In genomic region chr4:122117743-122118142, GRCh38 we compare ENCODE assay signal across 11 cellular contexts. TPM values are rescaled to one million over a fixed set of nuclear protein-coding genes. Genes with fewer than 3 reads are reported as not detected.
A peak's percentile ranks its signal among the peaks of the same experiment; 100 is the strongest.
DNase-seq lines count a peak whose midpoint lies in the region; ATAC-seq, FAIRE-seq and TF ChIP-seq lines count a peak whose summit lies in the region.
"Had no signal": no experiment of that assay in that cellular context is flagged by ENCODE, and none has a peak within 500 bp of the region (broad histone marks: within the 10 kb centered on the region; RNA-seq: fewer than 3 reads in every experiment).

No MANE protein-coding gene starts in this region.

- no peak overlapping the region for H3K9ac ChIP-seq in K562 (ENCODE audit: insufficient read depth in 1 of 2, low read depth in 2 of 2, low read length in 2 of 2)

- H3K4me2 ChIP-seq in K562 (ENCODE audit: insufficient read depth, low read length): peak overlapping the region; percentile 34; the same call in 1 of the 2 replicates

- H3K4me1 Mint-ChIP-seq in activated CD8-positive, alpha-beta memory T cell treated with anti-CD3 and anti-CD28 coated beads, Interleukin-2, amount 10 ng/mL, durations not matched to agents 7 days and 5 days: peaks cover 21% of the 10 kb centered on the region
- peaks cover 26 to 29% of the 10 kb centered on the region in 2 donors for H3K4me1 Mint-ChIP-seq in natural killer cell

- intact Hi-C loops in K562 (cut with micrococcal nuclease): no loop called here
- intact Hi-C loops in natural killer cell (cut with micrococcal nuclease): no loop called here
- intact Hi-C loops in lower leg skin (cut with DNase I; ENCODE audit: low total_unique reads): no loop called here

- no peaks in the 10 kb centered on the region for H3K9me1 ChIP-seq in K562 (ENCODE audit: control insufficient read depth, insufficient read depth, low read length)

- H3K9me3 ChIP-seq in MG63 (no peaks in the 10 kb centered on the region), K562 (replicated peaks; ENCODE audit: control insufficient read depth, insufficient read depth, low read depth, low read length) (no peaks in the 10 kb centered on the region)

- CTCF ChIA-PET in activated CD8-positive, alpha-beta memory T cell treated with anti-CD3 and anti-CD28 coated beads, Interleukin-2, amount 10 ng/mL, durations not matched to agents 7 days and 5 days (lab: Charles Lee): interaction anchor here (1.1 kb wide), 1 partner anchor 37 kb away, joined by 4 read pairs; no protein-coding TSS in a partner anchor
- CTCF ChIA-PET in K562 (lab: Yijun Ruan, JAX; ENCODE audit: low intra/inter-chr PET ratio): no interaction called here

- peaks cover 9% of the 10 kb centered on the region for H3K9me3 Mint-ChIP-seq in activated CD8-positive, alpha-beta memory T cell treated with anti-CD3 and anti-CD28 coated beads, Interleukin-2, amount 10 ng/mL, durations not matched to agents 7 days and 5 days (ENCODE audit: low read depth)
- peaks cover 0 to 6% of the 10 kb centered on the region in 2 donors for H3K9me3 Mint-ChIP-seq in natural killer cell

- no peaks in the 10 kb centered on the region for H3K27me3 Mint-ChIP-seq in activated CD8-positive, alpha-beta memory T cell treated with anti-CD3 and anti-CD28 coated beads, Interleukin-2, amount 10 ng/mL, durations not matched to agents 7 days and 5 days
- H3K27me3 Mint-ChIP-seq in natural killer cell (ENCODE audit: low read depth in 2 of 2): no peaks in the 10 kb centered on the region

- peaks cover 7% of the 10 kb centered on the region for H3K36me3 Mint-ChIP-seq in activated CD8-positive, alpha-beta memory T cell treated with anti-CD3 and anti-CD28 coated beads, Interleukin-2, amount 10 ng/mL, durations not matched to agents 7 days and 5 days
- H3K36me3 Mint-ChIP-seq in natural killer cell: no peaks in the 10 kb centered on the region

- no peak overlapping the region for H3K4me3 Mint-ChIP-seq in activated CD8-positive, alpha-beta memory T cell treated with anti-CD3 and anti-CD28 coated beads, Interleukin-2, amount 10 ng/mL, durations not matched to agents 7 days and 5 days
- peak overlapping the region; percentile 77 for H3K4me3 Mint-ChIP-seq in natural killer cell

- POLR2A ChIA-PET in K562 (lab: Yijun Ruan, JAX): interaction anchor here (0.9 kb wide), 1 partner anchor 14 kb away, joined by 3 read pairs; no protein-coding TSS in a partner anchor

- H3K79me2 ChIP-seq in K562 (ENCODE audit: control insufficient read depth, insufficient read depth, low read length): no peaks in the 10 kb centered on the region

- DNase-seq in activated CD8-positive, alpha-beta memory T cell treated with anti-CD3 and anti-CD28 coated beads, Interleukin-2, amount 10 ng/mL, durations not matched to agents 7 days and 5 days: peak; percentile 54
- DNase-seq in activated CD8-positive, alpha-beta memory T cell treated with anti-CD3 and anti-CD28 coated beads, Interleukin-2, amount 50 U/mL, for 48 hours: no peak
- DNase-seq in MG63 (peak; percentile 69), K562 (ENCODE audit: extremely low read depth in 1 of 4, low spot score in 3 of 4) (peak in 2 of 4 experiments; percentile 19 to 39), natural killer cell (no peak), SHP77 (lab: John Stamatoyannopoulos, UW) (no peak), lower leg skin (ENCODE audit: low spot score in 2 of 2) (no peak)
- DNase-seq in NK-92 treated with Interleukin-12 subunit alpha and Interleukin-12 subunit beta, amount 100 ng/mL, for 24 hours (lab: John Stamatoyannopoulos, UW): no peak
- DNase-seq: DMS79 treated with DMSO at 0.1 percent for 48 hours, dorsolateral prefrontal cortex, RPMI8226 had no signal

- TF ChIP-seq POLR2A in K562 (conservative IDR thresholded peaks at IDR 0.05) (no peak), lower leg skin (IDR thresholded peaks at IDR 0.05) (no peak)

- H3K4me3 ChIP-seq in MG63: no peak overlapping the region
- H3K4me3 ChIP-seq in K562: no peak overlapping the region
- no peak overlapping the region for H3K4me3 ChIP-seq in lower leg skin (ENCODE audit: low read depth, poor library complexity, severe bottlenecking)
- H3K4me3 ChIP-seq: dorsolateral prefrontal cortex had no signal

- no peaks in the 10 kb centered on the region for H4K20me1 ChIP-seq in K562 (replicated peaks; ENCODE audit: control insufficient read depth, insufficient read depth, low read length)

- no peak for TF ChIP-seq CTCF in K562 (IDR thresholded peaks at IDR 0.05 in 2 of 3, conservative IDR thresholded peaks at IDR 0.05 in 1 of 3; ENCODE audit: insufficient read depth in 2 of 3, low read depth in 1 of 3, low read length in 3 of 3)
- TF ChIP-seq CTCF in natural killer cell (IDR thresholded peaks at IDR 0.05): no peak
- TF ChIP-seq CTCF in lower leg skin (IDR thresholded peaks at IDR 0.05): no peak

- BruUV-seq in K562 (replicated peaks; lab: Mats Ljungman, UMichigan): no TSS peak

- ATAC-seq in activated CD8-positive, alpha-beta memory T cell treated with anti-CD3 and anti-CD28 coated beads, Interleukin-2, amount 10 ng/mL, durations not matched to agents 7 days and 5 days: peak; percentile 76
- peak; percentile 86 for ATAC-seq in K562
- peak; percentile 81 to 93 (median 87) for ATAC-seq in natural killer cell

- H3K27me3 ChIP-seq in MG63 (no peaks in the 10 kb centered on the region), K562 (ENCODE audit: control insufficient read depth in 2 of 2, insufficient read depth in 2 of 2, low read length in 2 of 2) (no peaks in the 10 kb centered on the region)
- H3K27me3 ChIP-seq: dorsolateral prefrontal cortex had no signal

- H2AFZ ChIP-seq in K562 (ENCODE audit: low read depth, low read length): no peak overlapping the region

- peak; percentile 23 for FAIRE-seq in K562 (lab: Jason Lieb, UNC)

- TF ChIP-seq RAD21 in K562 (CRISPR knock-in tag; conservative IDR thresholded peaks at IDR 0.05 in 1 of 2, IDR thresholded peaks at IDR 0.05 in 1 of 2): no peak

- H3K27ac Mint-ChIP-seq in activated CD8-positive, alpha-beta memory T cell treated with anti-CD3 and anti-CD28 coated beads, Interleukin-2, amount 10 ng/mL, durations not matched to agents 7 days and 5 days: no peak overlapping the region
- H3K27ac Mint-ChIP-seq in natural killer cell: peak overlapping the region; percentile 39 to 68

- in situ Hi-C loops in K562 (cut with MboI): no loop called here

- H3K36me3 ChIP-seq in MG63 (no peaks in the 10 kb centered on the region), K562 (ENCODE audit: control insufficient read depth, insufficient read depth, low read length) (no peaks in the 10 kb centered on the region)

- TF ChIP-seq EP300 in K562 (IDR thresholded peaks at IDR 0.05; ENCODE audit: low read length): no peak

- 18% methylated on average over 1 of the region's 1 CpG for WGBS in K562 (ENCODE audit: insufficient coverage, low coverage, missing lambda C conversion rate)
- 58 to 72% methylated on average over 1 of the region's 1 CpG for WGBS in lower leg skin, 2 donors

- H3K4me1 ChIP-seq in K562 (replicated peaks in 1 of 2; ENCODE audit: control insufficient read depth in 2 of 2, insufficient read depth in 2 of 2, low read length in 2 of 2): peaks cover 0 to 29% of the 10 kb centered on the region in 2 experiments; a peak in 3 of 5 replicates

- H3K27ac ChIP-seq in K562 (ENCODE audit: extremely low read depth, low read depth, low read length): no peak overlapping the region
- H3K27ac ChIP-seq: dorsolateral prefrontal cortex had no signal

TF ChIP-seq in K562, 482 proteins besides CTCF, POLR2A, EP300 and RAD21 (continues in another document):
- TF ChIP-seq ZNF507 (tag; conservative IDR thresholded peaks at IDR 0.05): no peak
- TF ChIP-seq ARID3B (CRISPR knock-in tag; IDR thresholded peaks at IDR 0.05; ENCODE audit: borderline replicate concordance): no peak

RNA-seq across cellular contexts. Expression of gene BLTP1, which starts 34.4 kb away (rescaled TPM):
- 10 to 100 TPM; 30.1 to 47.5 TPM for total RNA-seq in activated CD8-positive, alpha-beta memory T cell treated with anti-CD3 and anti-CD28 coated beads, Interleukin-2, amount 10 ng/mL, durations not matched to agents 7 days and 5 days
- total RNA-seq in MG63 (2014; rRNA removed; shearing (Covaris generic); ENCODE audit: low replicate concordance): 8.2 and 12.9 TPM in 2 replicates
- 37.8 and 159 TPM in 2 replicates for total RNA-seq in K562 (2011; cell fraction: chromatin; rRNA removed; ENCODE audit: low replicate concordance)
- 25.5 and 37.8 TPM in 2 replicates for total RNA-seq in K562 (2011; cell fraction: nucleolus; rRNA removed)
- total RNA-seq in K562 (2011; cell fraction: nucleoplasm; rRNA removed): 54.1 and 87.3 TPM in 2 replicates
- total RNA-seq in K562 (2014; rRNA removed) (11.1 and 12.2 TPM in 2 replicates), K562 (2014; rRNA removed; fragmentation: Illumina TruSeq; extraction: Trizol) (21.8 and 26.3 TPM in 2 replicates), K562 (2015; rRNA removed; fragmentation: Illumina TruSeq; extraction: Trizol) (25.1 and 25.9 TPM in 2 replicates), K562 (2021) (13.1 and 16.3 TPM in 2 replicates), natural killer cell (100 to 1,000 TPM; 117 to 130 (median 124) TPM), lower leg skin (10 to 100 TPM; 56.6 to 92.5 (median 72.8) TPM)
- polyA plus RNA-seq in K562 (2011; rRNA removed) (26.0 and 29.1 TPM in 2 replicates), K562 (2014; fragmentation: Illumina TruSeq; extraction: Trizol) (12.0 and 14.1 TPM in 2 replicates), K562 (2014; fragmentation: Nextera tagmentation; extraction: Ambion mirVana) (1 to 10 TPM; 2.8 to 4.5 TPM), K562 (2014; rRNA removed) (10.0 and 14.3 TPM in 2 replicates)
- polyA plus RNA-seq in K562 (2011; cell fraction: cytosol; rRNA removed): 5.1 and 10.0 TPM in 2 replicates
- 54.6 and 88.2 TPM in 2 replicates for polyA plus RNA-seq in K562 (2011; cell fraction: nucleus; rRNA removed)
- polyA plus RNA-seq in K562 (2012): 8.3 and 14.1 TPM in 2 replicates
- 107 and 144 TPM in 2 replicates for polyA minus RNA-seq in K562 (2011; rRNA and poly(A)+ RNA removed)
- polyA minus RNA-seq in K562 (2011; cell fraction: cytosol; rRNA and poly(A)+ RNA removed): 22.8 and 32.4 TPM in 2 replicates
- polyA minus RNA-seq in K562 (2011; cell fraction: nucleus; rRNA and poly(A)+ RNA removed): 131 and 285 TPM in 2 replicates

Comparison
In these comparisons a context has a peak if more than half of its experiments do, and no peak if none do; other contexts are left out.
1. DNase-seq: peak in activated CD8-positive, alpha-beta memory T cell treated with anti-CD3 and anti-CD28 coated beads, Interleukin-2, amount 10 ng/mL, durations not matched to agents 7 days and 5 days (single experiment) and MG63 (single experiment); none in activated CD8-positive, alpha-beta memory T cell treated with anti-CD3 and anti-CD28 coated beads, Interleukin-2, amount 50 U/mL, for 48 hours (single experiment), natural killer cell (single experiment), SHP77 (0 of 2), lower leg skin (0 of 2) and NK-92 treated with Interleukin-12 subunit alpha and Interleukin-12 subunit beta, amount 100 ng/mL, for 24 hours (single experiment).
2. Peak in every context shown above with its lines, with median percentiles within 50 percentile points of each other: ATAC-seq.